Comparison of ENCODE assay signal across 1 cellular context in the genomic region with DNA sequence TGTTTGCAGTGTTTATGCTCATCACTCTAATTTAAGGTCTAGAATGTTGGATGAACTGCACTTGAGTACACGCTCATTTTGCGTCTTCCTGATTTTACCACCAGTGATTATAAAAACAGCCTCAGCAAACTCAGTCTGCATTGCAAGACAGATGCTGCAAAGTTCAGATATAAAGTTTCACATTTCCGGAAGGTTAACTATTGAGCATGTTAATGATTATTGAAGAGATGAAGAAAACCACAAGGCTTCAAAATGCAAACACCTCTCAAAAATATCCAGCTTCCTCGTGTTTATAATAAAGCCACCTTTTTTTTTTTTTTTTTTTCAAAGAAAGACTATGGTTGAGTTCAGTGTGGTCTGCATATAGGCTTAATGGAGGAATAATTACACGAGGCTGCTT.
TF ChIP-seq lines count a peak whose summit lies in the region.

No MANE protein-coding gene starts in this region.

TF ChIP-seq in HepG2, 621 proteins besides CTCF, POLR2A, EP300 and RAD21 (continued from another document and continues in another):
- TF ChIP-seq, protein P1, sequence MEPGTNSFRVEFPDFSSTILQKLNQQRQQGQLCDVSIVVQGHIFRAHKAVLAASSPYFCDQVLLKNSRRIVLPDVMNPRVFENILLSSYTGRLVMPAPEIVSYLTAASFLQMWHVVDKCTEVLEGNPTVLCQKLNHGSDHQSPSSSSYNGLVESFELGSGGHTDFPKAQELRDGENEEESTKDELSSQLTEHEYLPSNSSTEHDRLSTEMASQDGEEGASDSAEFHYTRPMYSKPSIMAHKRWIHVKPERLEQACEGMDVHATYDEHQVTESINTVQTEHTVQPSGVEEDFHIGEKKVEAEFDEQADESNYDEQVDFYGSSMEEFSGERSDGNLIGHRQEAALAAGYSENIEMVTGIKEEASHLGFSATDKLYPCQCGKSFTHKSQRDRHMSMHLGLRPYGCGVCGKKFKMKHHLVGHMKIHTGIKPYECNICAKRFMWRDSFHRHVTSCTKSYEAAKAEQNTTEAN (CRISPR knock-in tag; conservative IDR thresholded peaks at IDR 0.05): 0 out of 2 replicates have a peak, but pooled peaks have one; percentile 43
- TF ChIP-seq SIN3B (IDR thresholded peaks at IDR 0.05; ENCODE audit: low read length) (no peak), ETV5 (CRISPR knock-in tag; IDR thresholded peaks at IDR 0.05; ENCODE audit: borderline replicate concordance) (peak; percentile 71; the same call in 1 of the 2 replicates), CHD4 (IDR thresholded peaks at IDR 0.05; ENCODE audit: borderline replicate concordance, low read length) (0 out of 2 replicates have a peak, but pooled peaks have one; percentile 2), RARA (CRISPR knock-in tag; IDR thresholded peaks at IDR 0.05) (peak; percentile 56), LCORL (IDR thresholded peaks at IDR 0.05) (no peak), LCORL (CRISPR knock-in tag; IDR thresholded peaks at IDR 0.05) (0 out of 2 replicates have a peak, but pooled peaks have one; percentile 4), ZNF33B (CRISPR knock-in tag; IDR thresholded peaks at IDR 0.05) (0 out of 2 replicates have a peak, but pooled peaks have one; percentile 10), CAMTA2 (CRISPR knock-in tag; IDR thresholded peaks at IDR 0.05; ENCODE audit: borderline replicate concordance) (no peak), CEBPG (CRISPR knock-in tag; IDR thresholded peaks at IDR 0.05) (peak; percentile 48; the same call in 1 of the 2 replicates), RFX1 (IDR thresholded peaks at IDR 0.05) (no peak), ZNF484 (CRISPR knock-in tag; IDR thresholded peaks at IDR 0.05; ENCODE audit: borderline replicate concordance, low read depth) (no peak), ZEB1 (IDR thresholded peaks at IDR 0.05; ENCODE audit: insufficient replicate concordance, low read depth) (no peak), FOXA3 (CRISPR knock-in tag; IDR thresholded peaks at IDR 0.05) (peak; percentile 47; the same call in 1 of the 2 replicates), FIP1L1 (IDR thresholded peaks at IDR 0.05; ENCODE audit: borderline replicate concordance, insufficient read depth, low read depth, low read length) (no peak), MBNL3 (CRISPR knock-in tag; conservative IDR thresholded peaks at IDR 0.05) (no peak), ZNF430 (CRISPR knock-in tag; IDR thresholded peaks at IDR 0.05) (0 out of 2 replicates have a peak, but pooled peaks have one; percentile 36), ZBTB21 (CRISPR knock-in tag; IDR thresholded peaks at IDR 0.05) (no peak), MYC (CRISPR knock-in tag; IDR thresholded peaks at IDR 0.05; ENCODE audit: borderline replicate concordance) (no peak), HNRNPUL1 (IDR thresholded peaks at IDR 0.05; ENCODE audit: low read depth, low read length) (0 out of 2 replicates have a peak, but pooled peaks have one; percentile 30), GZF1 (CRISPR knock-in tag; IDR thresholded peaks at IDR 0.05) (no peak), ZNF703 (CRISPR knock-in tag; IDR thresholded peaks at IDR 0.05; ENCODE audit: borderline replicate concordance) (no peak), ELF3 (CRISPR knock-in tag; IDR thresholded peaks at IDR 0.05) (peak; percentile 65; the same call in 1 of the 2 replicates), SIX4 (CRISPR knock-in tag; IDR thresholded peaks at IDR 0.05) (peak; percentile 80; the same call in 1 of the 2 replicates), TARDBP (CRISPR knock-in tag; IDR thresholded peaks at IDR 0.05) (0 out of 2 replicates have a peak, but pooled peaks have one; percentile 20)
- TF ChIP-seq, protein P2, sequence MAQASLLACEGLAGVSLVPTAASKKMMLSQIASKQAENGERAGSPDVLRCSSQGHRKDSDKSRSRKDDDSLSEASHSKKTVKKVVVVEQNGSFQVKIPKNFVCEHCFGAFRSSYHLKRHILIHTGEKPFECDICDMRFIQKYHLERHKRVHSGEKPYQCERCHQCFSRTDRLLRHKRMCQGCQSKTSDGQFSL (CRISPR knock-in tag; IDR thresholded peaks at IDR 0.05): no peak
- TF ChIP-seq, protein P3, sequence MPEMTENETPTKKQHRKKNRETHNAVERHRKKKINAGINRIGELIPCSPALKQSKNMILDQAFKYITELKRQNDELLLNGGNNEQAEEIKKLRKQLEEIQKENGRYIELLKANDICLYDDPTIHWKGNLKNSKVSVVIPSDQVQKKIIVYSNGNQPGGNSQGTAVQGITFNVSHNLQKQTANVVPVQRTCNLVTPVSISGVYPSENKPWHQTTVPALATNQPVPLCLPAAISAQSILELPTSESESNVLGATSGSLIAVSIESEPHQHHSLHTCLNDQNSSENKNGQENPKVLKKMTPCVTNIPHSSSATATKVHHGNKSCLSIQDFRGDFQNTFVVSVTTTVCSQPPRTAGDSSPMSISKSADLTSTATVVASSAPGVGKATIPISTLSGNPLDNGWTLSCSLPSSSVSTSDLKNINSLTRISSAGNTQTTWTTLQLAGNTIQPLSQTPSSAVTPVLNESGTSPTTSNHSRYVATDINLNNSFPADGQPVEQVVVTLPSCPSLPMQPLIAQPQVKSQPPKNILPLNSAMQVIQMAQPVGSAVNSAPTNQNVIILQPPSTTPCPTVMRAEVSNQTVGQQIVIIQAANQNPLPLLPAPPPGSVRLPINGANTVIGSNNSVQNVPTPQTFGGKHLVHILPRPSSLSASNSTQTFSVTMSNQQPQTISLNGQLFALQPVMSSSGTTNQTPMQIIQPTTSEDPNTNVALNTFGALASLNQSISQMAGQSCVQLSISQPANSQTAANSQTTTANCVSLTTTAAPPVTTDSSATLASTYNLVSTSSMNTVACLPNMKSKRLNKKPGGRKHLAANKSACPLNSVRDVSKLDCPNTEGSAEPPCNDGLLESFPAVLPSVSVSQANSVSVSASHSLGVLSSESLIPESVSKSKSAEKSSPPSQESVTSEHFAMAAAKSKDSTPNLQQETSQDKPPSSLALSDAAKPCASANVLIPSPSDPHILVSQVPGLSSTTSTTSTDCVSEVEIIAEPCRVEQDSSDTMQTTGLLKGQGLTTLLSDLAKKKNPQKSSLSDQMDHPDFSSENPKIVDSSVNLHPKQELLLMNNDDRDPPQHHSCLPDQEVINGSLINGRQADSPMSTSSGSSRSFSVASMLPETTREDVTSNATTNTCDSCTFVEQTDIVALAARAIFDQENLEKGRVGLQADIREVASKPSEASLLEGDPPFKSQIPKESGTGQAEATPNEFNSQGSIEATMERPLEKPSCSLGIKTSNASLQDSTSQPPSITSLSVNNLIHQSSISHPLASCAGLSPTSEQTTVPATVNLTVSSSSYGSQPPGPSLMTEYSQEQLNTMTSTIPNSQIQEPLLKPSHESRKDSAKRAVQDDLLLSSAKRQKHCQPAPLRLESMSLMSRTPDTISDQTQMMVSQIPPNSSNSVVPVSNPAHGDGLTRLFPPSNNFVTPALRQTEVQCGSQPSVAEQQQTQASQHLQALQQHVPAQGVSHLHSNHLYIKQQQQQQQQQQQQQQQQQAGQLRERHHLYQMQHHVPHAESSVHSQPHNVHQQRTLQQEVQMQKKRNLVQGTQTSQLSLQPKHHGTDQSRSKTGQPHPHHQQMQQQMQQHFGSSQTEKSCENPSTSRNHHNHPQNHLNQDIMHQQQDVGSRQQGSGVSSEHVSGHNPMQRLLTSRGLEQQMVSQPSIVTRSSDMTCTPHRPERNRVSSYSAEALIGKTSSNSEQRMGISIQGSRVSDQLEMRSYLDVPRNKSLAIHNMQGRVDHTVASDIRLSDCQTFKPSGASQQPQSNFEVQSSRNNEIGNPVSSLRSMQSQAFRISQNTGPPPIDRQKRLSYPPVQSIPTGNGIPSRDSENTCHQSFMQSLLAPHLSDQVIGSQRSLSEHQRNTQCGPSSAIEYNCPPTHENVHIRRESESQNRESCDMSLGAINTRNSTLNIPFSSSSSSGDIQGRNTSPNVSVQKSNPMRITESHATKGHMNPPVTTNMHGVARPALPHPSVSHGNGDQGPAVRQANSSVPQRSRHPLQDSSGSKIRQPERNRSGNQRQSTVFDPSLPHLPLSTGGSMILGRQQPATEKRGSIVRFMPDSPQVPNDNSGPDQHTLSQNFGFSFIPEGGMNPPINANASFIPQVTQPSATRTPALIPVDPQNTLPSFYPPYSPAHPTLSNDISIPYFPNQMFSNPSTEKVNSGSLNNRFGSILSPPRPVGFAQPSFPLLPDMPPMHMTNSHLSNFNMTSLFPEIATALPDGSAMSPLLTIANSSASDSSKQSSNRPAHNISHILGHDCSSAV (CRISPR knock-in tag; IDR thresholded peaks at IDR 0.05; ENCODE audit: borderline replicate concordance): no peak
- TF ChIP-seq, protein P4, sequence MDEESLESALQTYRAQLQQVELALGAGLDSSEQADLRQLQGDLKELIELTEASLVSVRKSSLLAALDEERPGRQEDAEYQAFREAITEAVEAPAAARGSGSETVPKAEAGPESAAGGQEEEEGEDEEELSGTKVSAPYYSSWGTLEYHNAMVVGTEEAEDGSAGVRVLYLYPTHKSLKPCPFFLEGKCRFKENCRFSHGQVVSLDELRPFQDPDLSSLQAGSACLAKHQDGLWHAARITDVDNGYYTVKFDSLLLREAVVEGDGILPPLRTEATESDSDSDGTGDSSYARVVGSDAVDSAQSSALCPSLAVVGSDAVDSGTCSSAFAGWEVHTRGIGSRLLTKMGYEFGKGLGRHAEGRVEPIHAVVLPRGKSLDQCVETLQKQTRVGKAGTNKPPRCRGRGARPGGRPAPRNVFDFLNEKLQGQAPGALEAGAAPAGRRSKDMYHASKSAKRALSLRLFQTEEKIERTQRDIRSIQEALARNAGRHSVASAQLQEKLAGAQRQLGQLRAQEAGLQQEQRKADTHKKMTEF (CRISPR knock-in tag; IDR thresholded peaks at IDR 0.05): no peak
- TF ChIP-seq, protein P5, sequence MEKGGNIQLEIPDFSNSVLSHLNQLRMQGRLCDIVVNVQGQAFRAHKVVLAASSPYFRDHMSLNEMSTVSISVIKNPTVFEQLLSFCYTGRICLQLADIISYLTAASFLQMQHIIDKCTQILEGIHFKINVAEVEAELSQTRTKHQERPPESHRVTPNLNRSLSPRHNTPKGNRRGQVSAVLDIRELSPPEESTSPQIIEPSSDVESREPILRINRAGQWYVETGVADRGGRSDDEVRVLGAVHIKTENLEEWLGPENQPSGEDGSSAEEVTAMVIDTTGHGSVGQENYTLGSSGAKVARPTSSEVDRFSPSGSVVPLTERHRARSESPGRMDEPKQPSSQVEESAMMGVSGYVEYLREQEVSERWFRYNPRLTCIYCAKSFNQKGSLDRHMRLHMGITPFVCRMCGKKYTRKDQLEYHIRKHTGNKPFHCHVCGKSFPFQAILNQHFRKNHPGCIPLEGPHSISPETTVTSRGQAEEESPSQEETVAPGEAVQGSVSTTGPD (CRISPR knock-in tag; IDR thresholded peaks at IDR 0.05): no peak
- TF ChIP-seq, protein P6, sequence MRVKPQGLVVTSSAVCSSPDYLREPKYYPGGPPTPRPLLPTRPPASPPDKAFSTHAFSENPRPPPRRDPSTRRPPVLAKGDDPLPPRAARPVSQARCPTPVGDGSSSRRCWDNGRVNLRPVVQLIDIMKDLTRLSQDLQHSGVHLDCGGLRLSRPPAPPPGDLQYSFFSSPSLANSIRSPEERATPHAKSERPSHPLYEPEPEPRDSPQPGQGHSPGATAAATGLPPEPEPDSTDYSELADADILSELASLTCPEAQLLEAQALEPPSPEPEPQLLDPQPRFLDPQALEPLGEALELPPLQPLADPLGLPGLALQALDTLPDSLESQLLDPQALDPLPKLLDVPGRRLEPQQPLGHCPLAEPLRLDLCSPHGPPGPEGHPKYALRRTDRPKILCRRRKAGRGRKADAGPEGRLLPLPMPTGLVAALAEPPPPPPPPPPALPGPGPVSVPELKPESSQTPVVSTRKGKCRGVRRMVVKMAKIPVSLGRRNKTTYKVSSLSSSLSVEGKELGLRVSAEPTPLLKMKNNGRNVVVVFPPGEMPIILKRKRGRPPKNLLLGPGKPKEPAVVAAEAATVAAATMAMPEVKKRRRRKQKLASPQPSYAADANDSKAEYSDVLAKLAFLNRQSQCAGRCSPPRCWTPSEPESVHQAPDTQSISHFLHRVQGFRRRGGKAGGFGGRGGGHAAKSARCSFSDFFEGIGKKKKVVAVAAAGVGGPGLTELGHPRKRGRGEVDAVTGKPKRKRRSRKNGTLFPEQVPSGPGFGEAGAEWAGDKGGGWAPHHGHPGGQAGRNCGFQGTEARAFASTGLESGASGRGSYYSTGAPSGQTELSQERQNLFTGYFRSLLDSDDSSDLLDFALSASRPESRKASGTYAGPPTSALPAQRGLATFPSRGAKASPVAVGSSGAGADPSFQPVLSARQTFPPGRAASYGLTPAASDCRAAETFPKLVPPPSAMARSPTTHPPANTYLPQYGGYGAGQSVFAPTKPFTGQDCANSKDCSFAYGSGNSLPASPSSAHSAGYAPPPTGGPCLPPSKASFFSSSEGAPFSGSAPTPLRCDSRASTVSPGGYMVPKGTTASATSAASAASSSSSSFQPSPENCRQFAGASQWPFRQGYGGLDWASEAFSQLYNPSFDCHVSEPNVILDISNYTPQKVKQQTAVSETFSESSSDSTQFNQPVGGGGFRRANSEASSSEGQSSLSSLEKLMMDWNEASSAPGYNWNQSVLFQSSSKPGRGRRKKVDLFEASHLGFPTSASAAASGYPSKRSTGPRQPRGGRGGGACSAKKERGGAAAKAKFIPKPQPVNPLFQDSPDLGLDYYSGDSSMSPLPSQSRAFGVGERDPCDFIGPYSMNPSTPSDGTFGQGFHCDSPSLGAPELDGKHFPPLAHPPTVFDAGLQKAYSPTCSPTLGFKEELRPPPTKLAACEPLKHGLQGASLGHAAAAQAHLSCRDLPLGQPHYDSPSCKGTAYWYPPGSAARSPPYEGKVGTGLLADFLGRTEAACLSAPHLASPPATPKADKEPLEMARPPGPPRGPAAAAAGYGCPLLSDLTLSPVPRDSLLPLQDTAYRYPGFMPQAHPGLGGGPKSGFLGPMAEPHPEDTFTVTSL (CRISPR knock-in tag; IDR thresholded peaks at IDR 0.05; ENCODE audit: borderline replicate concordance): peak; percentile 47; the same call in 1 of the 2 replicates
- TF ChIP-seq, protein P7, sequence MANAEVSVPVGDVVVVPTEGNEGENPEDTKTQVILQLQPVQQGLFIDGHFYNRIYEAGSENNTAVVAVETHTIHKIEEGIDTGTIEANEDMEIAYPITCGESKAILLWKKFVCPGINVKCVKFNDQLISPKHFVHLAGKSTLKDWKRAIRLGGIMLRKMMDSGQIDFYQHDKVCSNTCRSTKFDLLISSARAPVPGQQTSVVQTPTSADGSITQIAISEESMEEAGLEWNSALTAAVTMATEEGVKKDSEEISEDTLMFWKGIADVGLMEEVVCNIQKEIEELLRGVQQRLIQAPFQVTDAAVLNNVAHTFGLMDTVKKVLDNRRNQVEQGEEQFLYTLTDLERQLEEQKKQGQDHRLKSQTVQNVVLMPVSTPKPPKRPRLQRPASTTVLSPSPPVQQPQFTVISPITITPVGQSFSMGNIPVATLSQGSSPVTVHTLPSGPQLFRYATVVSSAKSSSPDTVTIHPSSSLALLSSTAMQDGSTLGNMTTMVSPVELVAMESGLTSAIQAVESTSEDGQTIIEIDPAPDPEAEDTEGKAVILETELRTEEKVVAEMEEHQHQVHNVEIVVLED (CRISPR knock-in tag; IDR thresholded peaks at IDR 0.05; ENCODE audit: borderline replicate concordance): no peak
- TF ChIP-seq, protein P8, sequence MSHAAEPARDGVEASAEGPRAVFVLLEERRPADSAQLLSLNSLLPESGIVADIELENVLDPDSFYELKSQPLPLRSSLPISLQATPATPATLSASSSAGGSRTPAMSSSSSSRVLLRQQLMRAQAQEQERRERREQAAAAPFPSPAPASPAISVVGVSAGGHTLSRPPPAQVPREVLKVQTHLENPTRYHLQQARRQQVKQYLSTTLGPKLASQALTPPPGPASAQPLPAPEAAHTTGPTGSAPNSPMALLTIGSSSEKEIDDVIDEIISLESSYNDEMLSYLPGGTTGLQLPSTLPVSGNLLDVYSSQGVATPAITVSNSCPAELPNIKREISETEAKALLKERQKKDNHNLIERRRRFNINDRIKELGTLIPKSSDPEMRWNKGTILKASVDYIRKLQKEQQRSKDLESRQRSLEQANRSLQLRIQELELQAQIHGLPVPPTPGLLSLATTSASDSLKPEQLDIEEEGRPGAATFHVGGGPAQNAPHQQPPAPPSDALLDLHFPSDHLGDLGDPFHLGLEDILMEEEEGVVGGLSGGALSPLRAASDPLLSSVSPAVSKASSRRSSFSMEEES (CRISPR knock-in tag; IDR thresholded peaks at IDR 0.05): no peak
